In genomic region chr6:41370488-41371111, GRCh38 we compare ENCODE assay signal across 1 cellular context.
TF ChIP-seq lines count a peak whose summit lies in the region.

No MANE protein-coding gene starts in this region.

TF ChIP-seq in GM23338, 12 proteins besides CTCF, POLR2A, EP300 and RAD21 (continued from another document):
- TF ChIP-seq, protein P1, sequence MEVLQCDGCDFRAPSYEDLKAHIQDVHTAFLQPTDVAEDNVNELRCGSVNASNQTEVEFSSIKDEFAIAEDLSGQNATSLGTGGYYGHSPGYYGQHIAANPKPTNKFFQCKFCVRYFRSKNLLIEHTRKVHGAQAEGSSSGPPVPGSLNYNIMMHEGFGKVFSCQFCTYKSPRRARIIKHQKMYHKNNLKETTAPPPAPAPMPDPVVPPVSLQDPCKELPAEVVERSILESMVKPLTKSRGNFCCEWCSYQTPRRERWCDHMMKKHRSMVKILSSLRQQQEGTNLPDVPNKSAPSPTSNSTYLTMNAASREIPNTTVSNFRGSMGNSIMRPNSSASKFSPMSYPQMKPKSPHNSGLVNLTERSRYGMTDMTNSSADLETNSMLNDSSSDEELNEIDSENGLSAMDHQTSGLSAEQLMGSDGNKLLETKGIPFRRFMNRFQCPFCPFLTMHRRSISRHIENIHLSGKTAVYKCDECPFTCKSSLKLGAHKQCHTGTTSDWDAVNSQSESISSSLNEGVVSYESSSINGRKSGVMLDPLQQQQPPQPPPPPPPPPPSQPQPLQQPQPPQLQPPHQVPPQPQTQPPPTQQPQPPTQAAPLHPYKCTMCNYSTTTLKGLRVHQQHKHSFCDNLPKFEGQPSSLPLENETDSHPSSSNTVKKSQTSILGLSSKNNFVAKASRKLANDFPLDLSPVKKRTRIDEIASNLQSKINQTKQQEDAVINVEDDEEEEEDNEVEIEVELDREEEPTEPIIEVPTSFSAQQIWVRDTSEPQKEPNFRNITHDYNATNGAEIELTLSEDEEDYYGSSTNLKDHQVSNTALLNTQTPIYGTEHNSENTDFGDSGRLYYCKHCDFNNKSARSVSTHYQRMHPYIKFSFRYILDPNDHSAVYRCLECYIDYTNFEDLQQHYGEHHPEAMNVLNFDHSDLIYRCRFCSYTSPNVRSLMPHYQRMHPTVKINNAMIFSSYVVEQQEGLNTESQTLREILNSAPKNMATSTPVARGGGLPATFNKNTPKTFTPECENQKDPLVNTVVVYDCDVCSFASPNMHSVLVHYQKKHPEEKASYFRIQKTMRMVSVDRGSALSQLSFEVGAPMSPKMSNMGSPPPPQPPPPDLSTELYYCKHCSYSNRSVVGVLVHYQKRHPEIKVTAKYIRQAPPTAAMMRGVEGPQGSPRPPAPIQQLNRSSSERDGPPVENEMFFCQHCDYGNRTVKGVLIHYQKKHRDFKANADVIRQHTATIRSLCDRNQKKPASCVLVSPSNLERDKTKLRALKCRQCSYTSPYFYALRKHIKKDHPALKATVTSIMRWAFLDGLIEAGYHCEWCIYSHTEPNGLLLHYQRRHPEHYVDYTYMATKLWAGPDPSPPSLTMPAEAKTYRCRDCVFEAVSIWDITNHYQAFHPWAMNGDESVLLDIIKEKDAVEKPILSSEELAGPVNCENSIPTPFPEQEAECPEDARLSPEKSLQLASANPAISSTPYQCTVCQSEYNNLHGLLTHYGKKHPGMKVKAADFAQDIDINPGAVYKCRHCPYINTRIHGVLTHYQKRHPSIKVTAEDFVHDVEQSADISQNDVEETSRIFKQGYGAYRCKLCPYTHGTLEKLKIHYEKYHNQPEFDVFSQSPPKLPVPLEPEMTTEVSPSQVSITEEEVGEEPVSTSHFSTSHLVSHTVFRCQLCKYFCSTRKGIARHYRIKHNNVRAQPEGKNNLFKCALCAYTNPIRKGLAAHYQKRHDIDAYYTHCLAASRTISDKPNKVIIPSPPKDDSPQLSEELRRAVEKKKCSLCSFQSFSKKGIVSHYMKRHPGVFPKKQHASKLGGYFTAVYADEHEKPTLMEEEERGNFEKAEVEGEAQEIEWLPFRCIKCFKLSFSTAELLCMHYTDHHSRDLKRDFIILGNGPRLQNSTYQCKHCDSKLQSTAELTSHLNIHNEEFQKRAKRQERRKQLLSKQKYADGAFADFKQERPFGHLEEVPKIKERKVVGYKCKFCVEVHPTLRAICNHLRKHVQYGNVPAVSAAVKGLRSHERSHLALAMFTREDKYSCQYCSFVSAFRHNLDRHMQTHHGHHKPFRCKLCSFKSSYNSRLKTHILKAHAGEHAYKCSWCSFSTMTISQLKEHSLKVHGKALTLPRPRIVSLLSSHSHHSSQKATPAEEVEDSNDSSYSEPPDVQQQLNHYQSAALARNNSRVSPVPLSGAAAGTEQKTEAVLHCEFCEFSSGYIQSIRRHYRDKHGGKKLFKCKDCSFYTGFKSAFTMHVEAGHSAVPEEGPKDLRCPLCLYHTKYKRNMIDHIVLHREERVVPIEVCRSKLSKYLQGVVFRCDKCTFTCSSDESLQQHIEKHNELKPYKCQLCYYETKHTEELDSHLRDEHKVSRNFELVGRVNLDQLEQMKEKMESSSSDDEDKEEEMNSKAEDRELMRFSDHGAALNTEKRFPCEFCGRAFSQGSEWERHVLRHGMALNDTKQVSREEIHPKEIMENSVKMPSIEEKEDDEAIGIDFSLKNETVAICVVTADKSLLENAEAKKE (CRISPR knock-in tag; IDR thresholded peaks at IDR 0.05), result no peak
- TF ChIP-seq STAT1 (IDR thresholded peaks at IDR 0.05; ENCODE audit: unreplicated experiment) (no peak), EZH2 (IDR thresholded peaks at IDR 0.05; ENCODE audit: low read depth, unreplicated experiment) (peak; percentile 87)
